ENCODE assay signal across 24 cellular contexts in genomic region chr15:57256941-57257340, GRCh38.
A peak's percentile ranks its signal among the peaks of the same experiment; 100 is the strongest.
DNase-seq lines count a peak whose midpoint lies in the region; ATAC-seq and TF ChIP-seq lines count a peak whose summit lies in the region.
"Had no signal": no experiment of that assay in that cellular context is flagged by ENCODE, and none has a peak within 500 bp of the region (broad histone marks: within the 10 kb centered on the region; RNA-seq: fewer than 3 reads in every experiment).

No MANE protein-coding gene starts in this region.

- TF ChIP-seq CTCF in brain (conservative IDR thresholded peaks at IDR 0.05) = no peak

- in situ Hi-C loops in HAP-1 (cut with MboI; ENCODE audit: low sequenced_read_pairs) = no loop called here

- no peaks in the 10 kb centered on the region for H3K27me3 ChIP-seq in HAP-1 (ENCODE audit: low read depth)
- H3K27me3 ChIP-seq: BLaER1 treated with 17β-estradiol and CSF1 and Interleukin-3, amounts not matched to agents 10 nM and 100 nM; SJSA1 had no signal

- H3K9me3 ChIP-seq in HAP-1 = no peaks in the 10 kb centered on the region
- H3K9me3 ChIP-seq: BLaER1 treated with 17β-estradiol and CSF1 and Interleukin-3, amounts not matched to agents 10 nM and 100 nM; SJSA1 had no signal

- H3K4me1 ChIP-seq in HAP-1 = peaks cover 41% of the 10 kb centered on the region

- H3K4me3 ChIP-seq in HAP-1 = no peak overlapping the region
- H3K4me3 ChIP-seq: BLaER1 treated with 17β-estradiol and CSF1 and Interleukin-3, amounts not matched to agents 10 nM and 100 nM; PC-9; SJSA1 had no signal

- no peak overlapping the region for H3K4me3 Mint-ChIP-seq in brain
- H3K4me3 Mint-ChIP-seq: CD4-positive, alpha-beta T cell; IgD-negative memory B cell had no signal

- peaks cover 55% of the 10 kb centered on the region for H3K36me3 Mint-ChIP-seq in brain

- H3K4me1 Mint-ChIP-seq in brain = peaks cover 74% of the 10 kb centered on the region

- no peaks in the 10 kb centered on the region for H3K27me3 Mint-ChIP-seq in brain
- H3K27me3 Mint-ChIP-seq: CD4-positive, alpha-beta T cell; IgD-negative memory B cell had no signal

- peak overlapping the region in 3 of 5 experiments; percentile 6 to 68 (median 8) for H3K27ac Mint-ChIP-seq in brain
- H3K27ac Mint-ChIP-seq: CD4-positive, alpha-beta T cell; IgD-negative memory B cell had no signal

- no peak for ATAC-seq in esophagus mucosa
- ATAC-seq: HCT116, Right ventricle myocardium inferior had no signal

- no peaks in the 10 kb centered on the region for H3K9me3 Mint-ChIP-seq in brain
- H3K9me3 Mint-ChIP-seq: CD4-positive, alpha-beta T cell; IgD-negative memory B cell had no signal

- DNase-seq in NCI-H345 (lab: John Stamatoyannopoulos, UW) = peak; percentile 40
- no peak for DNase-seq in NCI-H345 treated with DMSO at 0.1 percent for 48 hours (lab: John Stamatoyannopoulos, UW; ENCODE audit: unreplicated experiment)
- DNase-seq in HAP-1 (ENCODE audit: low spot score in 2 of 2) = peak; percentile 24 to 29
- peak; percentile 60 for DNase-seq in NCI-H69 (lab: John Stamatoyannopoulos, UW)
- DNase-seq in activated CD4-positive, alpha-beta T cell treated with anti-CD3 and anti-CD28 coated beads for 48 hours = no peak
- no peak for DNase-seq in stimulated activated naive CD4-positive, alpha-beta T cell treated with Interleukin-2 at 50 U/mL for 16 hours (lab: John Stamatoyannopoulos, UW)
- DNase-seq: CD4-positive, alpha-beta T cell; DMS79; GF-D8; Karpas-422; NCI-H1694; NCI-H2081 treated with DMSO at 0.1 percent for 48 hours; NCI-H2171 treated with DMSO at 0.1 percent for 48 hours; NCI-H446; NCI-H526 treated with DMSO at 0.1 percent for 48 hours; PC-9; T-helper 2 cell had no signal

- peaks cover 10% of the 10 kb centered on the region for H3K36me3 ChIP-seq in HAP-1 (replicated peaks)

Comparison
In these comparisons a context has a peak if more than half of its experiments do, and no peak if none do; other contexts are left out.
1. DNase-seq: peak in NCI-H345 (single experiment), HAP-1 (2 of 2) and NCI-H69 (single experiment); none in NCI-H345 treated with DMSO at 0.1 percent for 48 hours (single experiment), activated CD4-positive, alpha-beta T cell treated with anti-CD3 and anti-CD28 coated beads for 48 hours (single experiment) and stimulated activated naive CD4-positive, alpha-beta T cell treated with Interleukin-2 at 50 U/mL for 16 hours (single experiment).